ENCODE assay signal across 31 cellular contexts in the genomic region with DNA sequence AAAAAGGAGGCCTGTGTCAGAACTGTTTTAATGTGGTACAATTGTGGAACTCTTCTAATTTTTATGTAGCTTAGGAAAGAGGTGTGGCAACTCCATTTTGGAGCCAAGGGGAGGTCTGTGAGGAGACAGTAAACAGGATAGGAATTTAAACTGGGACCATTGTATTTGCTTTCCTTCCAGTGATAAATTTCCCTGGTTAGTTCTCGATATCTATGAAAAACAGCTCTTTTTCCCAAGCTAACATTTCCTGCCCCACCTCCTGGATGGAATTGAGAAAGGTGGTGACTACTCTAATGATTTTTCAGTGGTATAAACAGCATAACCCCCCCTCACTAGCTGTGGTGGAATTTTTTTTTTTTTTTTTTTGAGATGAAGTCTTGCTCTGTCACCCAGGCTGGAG. TPM values are rescaled to one million over a fixed set of nuclear protein-coding genes. Genes with fewer than 3 reads are reported as not detected.
DNase-seq lines count a peak whose midpoint lies in the region; ATAC-seq, FAIRE-seq and TF ChIP-seq lines count a peak whose summit lies in the region.
"Had no signal": no experiment of that assay in that cellular context is flagged by ENCODE, and none has a peak within 500 bp of the region (broad histone marks: within the 10 kb centered on the region; RNA-seq: fewer than 3 reads in every experiment).

No MANE protein-coding gene starts in this region.

- H3K4me1 ChIP-seq in liver (ENCODE audit: control insufficient read depth in 4 of 4, insufficient read depth in 4 of 4, low read length in 3 of 4), result peaks cover 0 to 19% (median 16%) of the 10 kb centered on the region in 4 donors
- peaks cover 7% of the 10 kb centered on the region for H3K4me1 ChIP-seq in HepG2 (ENCODE audit: insufficient read depth, low read length)
- peaks cover 9% of the 10 kb centered on the region for H3K4me1 ChIP-seq in endothelial cell of umbilical vein (ENCODE audit: control insufficient read depth, extremely low read depth, insufficient read depth, low read length)
- no peaks in the 10 kb centered on the region for H3K4me1 ChIP-seq in pancreas
- H3K4me1 ChIP-seq: A549, SJSA1 had no signal

- FAIRE-seq in HepG2 (lab: Jason Lieb, UNC) (no peak), endothelial cell of umbilical vein (lab: Jason Lieb, UNC) (peak; percentile 4), pancreas (lab: Jason Lieb, UNC) (no peak)
- FAIRE-seq: A549, K562 had no signal

- H3K4me2 ChIP-seq in HepG2 (ENCODE audit: low read depth, low read length), result no peak overlapping the region
- peak overlapping the region; percentile 17 for H3K4me2 ChIP-seq in endothelial cell of umbilical vein (ENCODE audit: insufficient read depth, low read length)
- H3K4me2 ChIP-seq: A549; BLaER1 treated with 17β-estradiol and CSF1 and Interleukin-3, amounts not matched to agents 10 nM and 100 nM had no signal

- H4K20me1 ChIP-seq in HepG2 (ENCODE audit: insufficient read depth, low read length), result no peaks in the 10 kb centered on the region
- no peaks in the 10 kb centered on the region for H4K20me1 ChIP-seq in endothelial cell of umbilical vein (replicated peaks; ENCODE audit: control insufficient read depth, extremely low read depth, insufficient read depth, low read length)
- H4K20me1 ChIP-seq: BLaER1 treated with 17β-estradiol and CSF1 and Interleukin-3, amounts not matched to agents 10 nM and 100 nM had no signal

- no peaks in the 10 kb centered on the region for H3K27me3 ChIP-seq in liver (ENCODE audit: control insufficient read depth in 4 of 4, insufficient read depth in 4 of 4, low read length in 3 of 4)
- no peaks in the 10 kb centered on the region for H3K27me3 ChIP-seq in HepG2 (ENCODE audit: control insufficient read depth in 1 of 2, insufficient read depth in 2 of 2, low read length in 2 of 2)
- no peaks in the 10 kb centered on the region for H3K27me3 ChIP-seq in endothelial cell of umbilical vein (ENCODE audit: control insufficient read depth in 2 of 2, insufficient read depth in 2 of 2, low read length in 2 of 2)
- no peaks in the 10 kb centered on the region for H3K27me3 ChIP-seq in pancreas
- H3K27me3 ChIP-seq: BLaER1 treated with 17β-estradiol and CSF1 and Interleukin-3, amounts not matched to agents 10 nM and 100 nM; SJSA1 had no signal

- TF ChIP-seq POLR2A in HepG2 (IDR thresholded peaks at IDR 0.05; ENCODE audit: insufficient read depth in 1 of 2, low read depth in 2 of 2, low read length in 2 of 2) (no peak), endothelial cell of umbilical vein (IDR thresholded peaks at IDR 0.05; ENCODE audit: low read depth, low read length) (no peak)

- ATAC-seq in HepG2 (no peak), pancreas (peak in 3 of 4 donors; percentile 53 to 67 (median 55))
- no peak for ATAC-seq in activated CD8-positive, alpha-beta T cell treated with anti-CD3 and anti-CD28 coated beads, Interleukin-2, amount 10 ng/mL, durations not matched to agents 7 days and 5 days
- ATAC-seq: A549, K562, PC-3 had no signal

- H3K27me3 Mint-ChIP-seq in activated CD8-positive, alpha-beta T cell treated with anti-CD3 and anti-CD28 coated beads, Interleukin-2, amount 10 ng/mL, durations not matched to agents 7 days and 5 days (ENCODE audit: low read depth), result peaks cover 2% of the 10 kb centered on the region
- H3K27me3 Mint-ChIP-seq: CD4-positive, alpha-beta T cell had no signal

- in situ Hi-C loops in HepG2 (cut with HindIII; ENCODE audit: extremely low pct_ligation_motif_present, low pct_unique_long_range_greater_than_20kb), result no loop called here

- H3K9me3 Mint-ChIP-seq in activated CD8-positive, alpha-beta T cell treated with anti-CD3 and anti-CD28 coated beads, Interleukin-2, amount 10 ng/mL, durations not matched to agents 7 days and 5 days (ENCODE audit: insufficient read depth), result no peaks in the 10 kb centered on the region
- H3K9me3 Mint-ChIP-seq: CD4-positive, alpha-beta T cell had no signal

- TF ChIP-seq RAD21 in liver (IDR thresholded peaks at IDR 0.05) (peak; percentile 18 to 23), HepG2 (CRISPR knock-in tag; IDR thresholded peaks at IDR 0.05) (no peak)

- H3K4me3 ChIP-seq in liver (ENCODE audit: low read depth in 1 of 3, low read length in 3 of 3), result no peak overlapping the region
- H3K4me3 ChIP-seq in HepG2 (replicated peaks in 1 of 3; ENCODE audit: insufficient read depth in 1 of 3, low read depth in 2 of 3, low read length in 3 of 3), result no peak overlapping the region
- H3K4me3 ChIP-seq in endothelial cell of umbilical vein (replicated peaks in 1 of 3; ENCODE audit: insufficient read depth in 1 of 3, low read depth in 1 of 3, low read length in 3 of 3), result no peak overlapping the region
- H3K4me3 ChIP-seq in pancreas, result no peak overlapping the region
- H3K4me3 ChIP-seq: A549; BLaER1 treated with 17β-estradiol and CSF1 and Interleukin-3, amounts not matched to agents 10 nM and 100 nM; GM23248; K562; SJSA1 had no signal

- DNase-seq in HepG2 (ENCODE audit: low spot score), result no peak
- peak; percentile 88 for DNase-seq in endothelial cell of umbilical vein (ENCODE audit: low read depth, low spot score)
- DNase-seq in pancreas, result no peak
- no peak for DNase-seq in head of caudate nucleus
- no peak for DNase-seq in NCI-H1930 (lab: John Stamatoyannopoulos, UW)
- no peak for DNase-seq in activated CD8-positive, alpha-beta T cell treated with anti-CD3 and anti-CD28 coated beads, Interleukin-2, amount 10 ng/mL, durations not matched to agents 7 days and 5 days
- DNase-seq: AML-193; CD4-positive, alpha-beta T cell; COR-L47; DMS53; GM23248; H7; Kasumi-1; NCI-H1092 treated with DMSO at 0.1 percent for 48 hours; NCI-H1436; NCI-H187; NCI-H2107; NCI-H446; NCI-H524 treated with DMSO at 0.1 percent for 48 hours; NCI-H774; NK-92 treated with Interleukin-12 subunit alpha and Interleukin-12 subunit beta, amount 100 ng/mL, for 24 hours; PC-3 had no signal

- H3K79me2 ChIP-seq in HepG2 (ENCODE audit: insufficient read depth, low read length) (no peaks in the 10 kb centered on the region), endothelial cell of umbilical vein (ENCODE audit: control insufficient read depth, insufficient read depth, low read length) (no peaks in the 10 kb centered on the region)

- H2AFZ ChIP-seq in HepG2 (ENCODE audit: low read length), result no peak overlapping the region
- H2AFZ ChIP-seq in endothelial cell of umbilical vein (ENCODE audit: low read depth, low read length), result no peak overlapping the region
- H2AFZ ChIP-seq: GM23248 had no signal

- no peak for TF ChIP-seq EP300 in HepG2 (IDR thresholded peaks at IDR 0.05; ENCODE audit: low read depth in 2 of 2, low read length in 2 of 2)
- no peak for TF ChIP-seq EP300 in HepG2 (CRISPR knock-in tag; IDR thresholded peaks at IDR 0.05; ENCODE audit: borderline replicate concordance)

- no peak for TF ChIP-seq CTCF in liver (IDR thresholded peaks at IDR 0.05; ENCODE audit: low read depth, low read length, missing input control)
- TF ChIP-seq CTCF in HepG2 (CRISPR knock-in tag; IDR thresholded peaks at IDR 0.05), result no peak
- TF ChIP-seq CTCF in endothelial cell of umbilical vein (IDR thresholded peaks at IDR 0.05; ENCODE audit: extremely low read depth in 1 of 2, insufficient read depth in 1 of 2, low read depth in 1 of 2, low read length in 2 of 2), result no peak
- TF ChIP-seq CTCF in pancreas (IDR thresholded peaks at IDR 0.05), result no peak

- H3K4me3 Mint-ChIP-seq in activated CD8-positive, alpha-beta T cell treated with anti-CD3 and anti-CD28 coated beads, Interleukin-2, amount 10 ng/mL, durations not matched to agents 7 days and 5 days, result no peak overlapping the region
- H3K4me3 Mint-ChIP-seq: CD4-positive, alpha-beta T cell had no signal

- H3K9me3 ChIP-seq in liver (ENCODE audit: control insufficient read depth in 4 of 4, low read length in 3 of 4) (no peaks in the 10 kb centered on the region), HepG2 (ENCODE audit: low read length) (no peaks in the 10 kb centered on the region), endothelial cell of umbilical vein (replicated peaks; ENCODE audit: control insufficient read depth, insufficient read depth, low read length) (no peaks in the 10 kb centered on the region), pancreas (no peaks in the 10 kb centered on the region)
- H3K9me3 ChIP-seq: A549; BLaER1 treated with 17β-estradiol and CSF1 and Interleukin-3, amounts not matched to agents 10 nM and 100 nM; SJSA1 had no signal

- H3K9me1 ChIP-seq in endothelial cell of umbilical vein (replicated peaks; ENCODE audit: control insufficient read depth, extremely low read depth, insufficient read depth, low read length), result no peaks in the 10 kb centered on the region

- H3K36me3 Mint-ChIP-seq in activated CD8-positive, alpha-beta T cell treated with anti-CD3 and anti-CD28 coated beads, Interleukin-2, amount 10 ng/mL, durations not matched to agents 7 days and 5 days (ENCODE audit: low read depth), result no peaks in the 10 kb centered on the region

- POLR2A ChIA-PET in HepG2 (lab: Yijun Ruan, JAX) (no interaction called here), endothelial cell of umbilical vein (lab: Charles Lee) (no interaction called here)
- POLR2A ChIA-PET in activated CD8-positive, alpha-beta T cell treated with anti-CD3 and anti-CD28 coated beads, Interleukin-2, amount 10 ng/mL, durations not matched to agents 7 days and 5 days (lab: Charles Lee), result interaction anchor here (0.6 kb wide), 1 partner anchor 640 kb away, joined by 3 read pairs; no protein-coding TSS in a partner anchor

- H3K36me3 ChIP-seq in liver (ENCODE audit: control insufficient read depth in 4 of 4, insufficient read depth in 3 of 4, low read depth in 1 of 4, low read length in 3 of 4) (no peaks in the 10 kb centered on the region), HepG2 (replicated peaks in 1 of 2; ENCODE audit: control insufficient read depth in 1 of 2, insufficient read depth in 2 of 2, low read length in 2 of 2) (no peaks in the 10 kb centered on the region), endothelial cell of umbilical vein (ENCODE audit: control insufficient read depth in 2 of 2, extremely low read depth in 1 of 2, insufficient read depth in 2 of 2, low read length in 2 of 2) (no peaks in the 10 kb centered on the region), pancreas (no peaks in the 10 kb centered on the region)
- H3K36me3 ChIP-seq: BLaER1 treated with 17β-estradiol and CSF1 and Interleukin-3, amounts not matched to agents 10 nM and 100 nM; SJSA1 had no signal

- H3K4me1 Mint-ChIP-seq in activated CD8-positive, alpha-beta T cell treated with anti-CD3 and anti-CD28 coated beads, Interleukin-2, amount 10 ng/mL, durations not matched to agents 7 days and 5 days (ENCODE audit: low read depth), result no peaks in the 10 kb centered on the region

- 21% methylated on average over 1 of the region's 1 CpG for WGBS in liver
- 60% methylated on average over 1 of the region's 1 CpG for WGBS in HepG2 (ENCODE audit: low lambda C conversion rate)
- 8 to 50% methylated on average over 1 of the region's 1 CpG for WGBS in pancreas, 2 donors

- dilution Hi-C loops in endothelial cell of umbilical vein (cut with MboI; ENCODE audit: extremely low pct_ligation_motif_present, low sequenced_read_pairs), result no loop called here

- BruUV-seq in HepG2 (replicated peaks; lab: Mats Ljungman, UMichigan) (no TSS peak), endothelial cell of umbilical vein (replicated peaks; lab: Mats Ljungman, UMichigan) (no TSS peak)

- H3K9ac ChIP-seq in liver (ENCODE audit: low read depth in 1 of 2, low read length in 2 of 2) (no peak overlapping the region), HepG2 (ENCODE audit: insufficient read depth, low read depth, low read length) (no peak overlapping the region), endothelial cell of umbilical vein (replicated peaks; ENCODE audit: extremely low read depth, insufficient read depth, low read length) (no peak overlapping the region)
- H3K9ac ChIP-seq: BLaER1 treated with 17β-estradiol and CSF1 and Interleukin-3, amounts not matched to agents 10 nM and 100 nM; GM23248 had no signal

- no peak overlapping the region for H3K27ac Mint-ChIP-seq in activated CD8-positive, alpha-beta T cell treated with anti-CD3 and anti-CD28 coated beads, Interleukin-2, amount 10 ng/mL, durations not matched to agents 7 days and 5 days
- H3K27ac Mint-ChIP-seq: CD4-positive, alpha-beta T cell had no signal

- CTCF ChIA-PET in HepG2 (lab: Yijun Ruan, JAX; ENCODE audit: low intra/inter-chr PET ratio, low total read pairs) (no interaction called here), endothelial cell of umbilical vein (lab: Charles Lee) (interaction anchor here (0.8 to 1.7 kb wide), 4 partner anchors 11 to 613 kb away, joined by 3 to 8 read pairs (median 4); a partner anchor contains a TSS)
- CTCF ChIA-PET in activated CD8-positive, alpha-beta T cell treated with anti-CD3 and anti-CD28 coated beads, Interleukin-2, amount 10 ng/mL, durations not matched to agents 7 days and 5 days (lab: Charles Lee), result no interaction called here

- H3K27ac ChIP-seq in liver (ENCODE audit: low read depth in 1 of 2, low read length in 2 of 2) (peak overlapping the region in 1 of 2 donors; percentile 54), HepG2 (ENCODE audit: extremely low read length, insufficient read depth, low read length) (no peak overlapping the region), endothelial cell of umbilical vein (ENCODE audit: insufficient read depth, low read depth, low read length) (peak overlapping the region; percentile 35), pancreas (peak overlapping the region in 2 of 4 donors; percentile 30 to 63)
- H3K27ac ChIP-seq: A549; BLaER1 treated with 17β-estradiol and CSF1 and Interleukin-3, amounts not matched to agents 10 nM and 100 nM; GM23248; SJSA1 had no signal

- intact Hi-C loops in HepG2 (cut with micrococcal nuclease; ENCODE audit: unreplicated experiment) (no loop called here), endothelial cell of umbilical vein (cut with micrococcal nuclease) (no loop called here), pancreas (cut with DNase I) (no loop called here), head of caudate nucleus (cut with DNase I) (no loop called here)

RNA-seq across cellular contexts. Expression of a gene that starts 5.9 kb away (rescaled TPM):
- total RNA-seq in liver, result 10 to 100 TPM; 46.3 to 67.9 TPM
- 10 to 100 TPM; 41.5 to 72.1 TPM for polyA plus RNA-seq in liver
- total RNA-seq in HepG2 (2016; rRNA removed; fragmentation: Illumina TruSeq; extraction: Trizol), result 1.8 and 2.6 TPM in 2 replicates
- total RNA-seq in HepG2 (2016; cell fraction: cytosol; rRNA removed; fragmentation: Illumina TruSeq; extraction: Trizol; ENCODE audit: low read depth), result 0.18 and 0.20 TPM in 2 replicates
- 2.1 and 2.7 TPM in 2 replicates for total RNA-seq in HepG2 (2016; cell fraction: insoluble cytoplasmic fraction; rRNA removed; fragmentation: Illumina TruSeq; extraction: Trizol)
- 0.41 and 0.46 TPM in 2 replicates for total RNA-seq in HepG2 (2016; cell fraction: membrane; rRNA removed; fragmentation: Illumina TruSeq; extraction: Trizol)
- 0.85 and 1.3 TPM in 2 replicates for total RNA-seq in HepG2 (2016; cell fraction: nucleus; rRNA removed; fragmentation: Illumina TruSeq; extraction: Trizol)
- 0.04 and 0.25 TPM in 2 replicates for polyA plus RNA-seq in HepG2 (2011; rRNA removed)
- polyA plus RNA-seq in HepG2 (2011; cell fraction: cytosol; rRNA removed), result 0.13 TPM in 1 of 2 replicates, not detected in the other
- not detected in 2 replicates for polyA plus RNA-seq in HepG2 (2011; cell fraction: nucleus; rRNA removed)
- 0.08 and 0.30 TPM in 2 replicates for polyA plus RNA-seq in HepG2 (2012)
- polyA plus RNA-seq in HepG2 (2016; cell fraction: cytosol; fragmentation: Illumina TruSeq; extraction: Trizol; ENCODE audit: low read depth), result 0.18 and 0.36 TPM in 2 replicates
- polyA plus RNA-seq in HepG2 (2016; cell fraction: insoluble cytoplasmic fraction; fragmentation: Illumina TruSeq; extraction: Trizol; ENCODE audit: low read depth), result 1.9 and 2.3 TPM in 2 replicates
- polyA plus RNA-seq in HepG2 (2016; cell fraction: membrane; fragmentation: Illumina TruSeq; extraction: Trizol; ENCODE audit: low read depth), result 0.30 TPM in 1 of 2 replicates, not detected in the other
- 0.40 and 0.67 TPM in 2 replicates for polyA plus RNA-seq in HepG2 (2016; cell fraction: nucleus; fragmentation: Illumina TruSeq; extraction: Trizol; ENCODE audit: insufficient read depth, low read depth)
- polyA minus RNA-seq in HepG2 (2011; rRNA and poly(A)+ RNA removed; ENCODE audit: low replicate concordance), result not detected in 2 replicates
- not detected in 2 replicates for polyA minus RNA-seq in HepG2 (2011; cell fraction: cytosol; rRNA and poly(A)+ RNA removed)
- polyA minus RNA-seq in HepG2 (2011; cell fraction: nucleus; rRNA and poly(A)+ RNA removed), result not detected in 2 replicates
- total RNA-seq in endothelial cell of umbilical vein, result not detected in 2 replicates
- not detected in 2 replicates for polyA plus RNA-seq in endothelial cell of umbilical vein
- polyA plus RNA-seq in endothelial cell of umbilical vein (2011; cell fraction: cytosol; rRNA removed), result not detected in 2 replicates
- polyA plus RNA-seq in endothelial cell of umbilical vein (2011; cell fraction: nucleus; rRNA removed), result not detected in 2 replicates
- polyA plus RNA-seq in endothelial cell of umbilical vein (2012), result not detected in 2 replicates
- polyA minus RNA-seq in endothelial cell of umbilical vein, result not detected in 2 replicates
- polyA minus RNA-seq in endothelial cell of umbilical vein (2011; cell fraction: cytosol; rRNA and poly(A)+ RNA removed), result not detected
- not detected in 2 replicates for polyA minus RNA-seq in endothelial cell of umbilical vein (2011; cell fraction: nucleus; rRNA and poly(A)+ RNA removed)
- total RNA-seq in pancreas, result 1 to 10 TPM in 4 of 6 donors, under 1 TPM in 2; 0.35 to 2.8 (median 1.2) TPM
- 1 to 10 TPM in 1 of 2 donors, under 1 TPM in 1; 0.68 to 1.4 TPM for polyA plus RNA-seq in pancreas
- not detected for total RNA-seq in activated CD8-positive, alpha-beta T cell treated with anti-CD3 and anti-CD28 coated beads, Interleukin-2, amount 10 ng/mL, durations not matched to agents 7 days and 5 days
- total RNA-seq: CD4-positive, alpha-beta T cell; Daoy; G401; GM23248; H7; HT1080; K562; M059J; PC-3; SJSA1 had no signal
- polyA plus RNA-seq: A549, GM23248, K562 had no signal

RNA-seq across cellular contexts. Expression of a gene that starts 31.0 kb away (rescaled TPM):
- total RNA-seq in liver (1 to 10 TPM; 3.8 to 7.2 TPM), HepG2 (2016; rRNA removed; fragmentation: Illumina TruSeq; extraction: Trizol) (12.1 and 13.6 TPM in 2 replicates), endothelial cell of umbilical vein (21.1 and 24.0 TPM in 2 replicates), pancreas (1 to 10 TPM; 4.2 to 7.7 (median 4.8) TPM)
- polyA plus RNA-seq in liver (1 to 10 TPM; 1.7 to 3.2 TPM), HepG2 (2011; rRNA removed) (2.1 TPM in 2 replicates), endothelial cell of umbilical vein (1.8 and 2.7 TPM in 2 replicates), pancreas (10 to 100 TPM; 14.2 to 14.7 TPM)
- 2.6 and 5.5 TPM in 2 replicates for total RNA-seq in HepG2 (2016; cell fraction: cytosol; rRNA removed; fragmentation: Illumina TruSeq; extraction: Trizol; ENCODE audit: low read depth)
- total RNA-seq in HepG2 (2016; cell fraction: insoluble cytoplasmic fraction; rRNA removed; fragmentation: Illumina TruSeq; extraction: Trizol), result 12.1 and 14.8 TPM in 2 replicates
- 4.9 and 6.4 TPM in 2 replicates for total RNA-seq in HepG2 (2016; cell fraction: membrane; rRNA removed; fragmentation: Illumina TruSeq; extraction: Trizol)
- total RNA-seq in HepG2 (2016; cell fraction: nucleus; rRNA removed; fragmentation: Illumina TruSeq; extraction: Trizol), result 21.1 and 21.4 TPM in 2 replicates
- polyA plus RNA-seq in HepG2 (2011; cell fraction: cytosol; rRNA removed), result 0.66 and 0.94 TPM in 2 replicates
- polyA plus RNA-seq in HepG2 (2011; cell fraction: nucleus; rRNA removed), result 3.3 and 6.0 TPM in 2 replicates
- polyA plus RNA-seq in HepG2 (2012), result 6.1 and 11.9 TPM in 2 replicates
- 0.91 and 1.0 TPM in 2 replicates for polyA plus RNA-seq in HepG2 (2016; cell fraction: cytosol; fragmentation: Illumina TruSeq; extraction: Trizol; ENCODE audit: low read depth)
- 12.5 and 13.0 TPM in 2 replicates for polyA plus RNA-seq in HepG2 (2016; cell fraction: insoluble cytoplasmic fraction; fragmentation: Illumina TruSeq; extraction: Trizol; ENCODE audit: low read depth)
- 1.1 TPM in 2 replicates for polyA plus RNA-seq in HepG2 (2016; cell fraction: membrane; fragmentation: Illumina TruSeq; extraction: Trizol; ENCODE audit: low read depth)
- polyA plus RNA-seq in HepG2 (2016; cell fraction: nucleus; fragmentation: Illumina TruSeq; extraction: Trizol; ENCODE audit: insufficient read depth, low read depth), result 20.3 and 22.5 TPM in 2 replicates
- 1.6 and 2.3 TPM in 2 replicates for polyA minus RNA-seq in HepG2 (2011; rRNA and poly(A)+ RNA removed; ENCODE audit: low replicate concordance)
- 1.1 and 1.2 TPM in 2 replicates for polyA minus RNA-seq in HepG2 (2011; cell fraction: cytosol; rRNA and poly(A)+ RNA removed)
- 19.8 and 26.2 TPM in 2 replicates for polyA minus RNA-seq in HepG2 (2011; cell fraction: nucleus; rRNA and poly(A)+ RNA removed)
- 3.0 and 3.5 TPM in 2 replicates for polyA plus RNA-seq in endothelial cell of umbilical vein (2011; cell fraction: cytosol; rRNA removed)
- polyA plus RNA-seq in endothelial cell of umbilical vein (2011; cell fraction: nucleus; rRNA removed), result 17.5 and 24.5 TPM in 2 replicates
- 18.9 and 29.3 TPM in 2 replicates for polyA plus RNA-seq in endothelial cell of umbilical vein (2012)
- polyA minus RNA-seq in endothelial cell of umbilical vein, result 11.8 and 19.2 TPM in 2 replicates
- polyA minus RNA-seq in endothelial cell of umbilical vein (2011; cell fraction: cytosol; rRNA and poly(A)+ RNA removed), result 2.9 TPM
- 34.0 and 37.1 TPM in 2 replicates for polyA minus RNA-seq in endothelial cell of umbilical vein (2011; cell fraction: nucleus; rRNA and poly(A)+ RNA removed)
- 1 to 10 TPM; 5.0 to 7.6 TPM for total RNA-seq in activated CD8-positive, alpha-beta T cell treated with anti-CD3 and anti-CD28 coated beads, Interleukin-2, amount 10 ng/mL, durations not matched to agents 7 days and 5 days

Comparison
In these comparisons a context has a peak if more than half of its experiments do, and no peak if none do; other contexts are left out.
1. RNA of a gene that starts 5.9 kb away (total RNA-seq): 46.3 to 67.9 TPM in liver; 0.18 to 2.7 TPM in HepG2, 0.35 to 2.8 TPM in pancreas, not detected in endothelial cell of umbilical vein and not detected in activated CD8-positive, alpha-beta T cell treated with anti-CD3 and anti-CD28 coated beads, Interleukin-2, amount 10 ng/mL, durations not matched to agents 7 days and 5 days; every median in the first group is over 10 times any median in the second.
2. ATAC-seq: peak in pancreas (3 of 4); none in HepG2 (single experiment) and activated CD8-positive, alpha-beta T cell treated with anti-CD3 and anti-CD28 coated beads, Interleukin-2, amount 10 ng/mL, durations not matched to agents 7 days and 5 days (single experiment).